In genomic region chr16:68481636-68482035, GRCh38 we compare ENCODE assay signal across 19 cellular contexts. TPM values are rescaled to one million over a fixed set of nuclear protein-coding genes. Genes with fewer than 3 reads are reported as not detected.
DNase-seq lines count a peak whose midpoint lies in the region; ATAC-seq and TF ChIP-seq lines count a peak whose summit lies in the region.
"Had no signal": no experiment of that assay in that cellular context is flagged by ENCODE, and none has a peak within 500 bp of the region (broad histone marks: within the 10 kb centered on the region; RNA-seq: fewer than 3 reads in every experiment).

No MANE protein-coding gene starts in this region.

- H3K9me3 ChIP-seq in liver (ENCODE audit: control insufficient read depth in 4 of 4, low read length in 3 of 4): no peaks in the 10 kb centered on the region
- H3K9me3 ChIP-seq: BE2C, SJSA1 had no signal

- H3K27ac ChIP-seq in liver (ENCODE audit: low read depth in 1 of 2, low read length in 2 of 2): no peak overlapping the region
- H3K27ac ChIP-seq: A549, SJSA1 had no signal

- in situ Hi-C loops in G401 (cut with HindIII; ENCODE audit: low sequenced_read_pairs): no loop called here

- peaks cover 5 to 34% (median 29%) of the 10 kb centered on the region in 4 donors for H3K4me1 ChIP-seq in liver (ENCODE audit: control insufficient read depth in 4 of 4, insufficient read depth in 4 of 4, low read length in 3 of 4)
- H3K4me1 ChIP-seq: A549, BE2C had no signal

- no peak for ATAC-seq in HG03095 (IDR thresholded peaks at IDR 0.05; ENCODE audit: unreplicated experiment)
- no peak for ATAC-seq in GM21390 (IDR thresholded peaks at IDR 0.05; ENCODE audit: unreplicated experiment)
- ATAC-seq in HG02840 (IDR thresholded peaks at IDR 0.05; ENCODE audit: low FRiP score, unreplicated experiment): no peak
- ATAC-seq: A549, Panc1 had no signal

- 75% methylated on average over 5 of the region's 5 CpGs for WGBS in liver

- no peaks in the 10 kb centered on the region for H3K27me3 ChIP-seq in liver (ENCODE audit: control insufficient read depth in 4 of 4, insufficient read depth in 4 of 4, low read length in 3 of 4)
- H3K27me3 ChIP-seq: BE2C, SJSA1 had no signal

- TF ChIP-seq RAD21 in liver (IDR thresholded peaks at IDR 0.05): peak in 1 of 2 donors; percentile 21

- DNase-seq in GF-D8 (lab: John Stamatoyannopoulos, UW) (peak; percentile 37), MV-4-11 (lab: John Stamatoyannopoulos, UW) (peak; percentile 50), SKM-1 treated with dmso at 0.1 percent for 144 hours (lab: John Stamatoyannopoulos, UW; ENCODE audit: unreplicated experiment) (peak; percentile 58), G401 (ENCODE audit: low spot score) (no peak)
- DNase-seq: BE2C; CD4-positive, CD25-positive, alpha-beta regulatory T cell; EL; KBM-7; MM.1S; NCI-H1694 treated with DMSO at 0.1 percent for 48 hours; NCI-H446; NCI-H526 had no signal

- H3K9ac ChIP-seq in liver (ENCODE audit: low read depth in 1 of 2, low read length in 2 of 2): no peak overlapping the region

- H3K4me3 ChIP-seq in liver (ENCODE audit: low read depth in 1 of 3, low read length in 3 of 3): no peak overlapping the region
- H3K4me3 ChIP-seq: A549, SJSA1 had no signal

- TF ChIP-seq CTCF in liver (IDR thresholded peaks at IDR 0.05; ENCODE audit: low read depth, low read length, missing input control): no peak

- H3K36me3 ChIP-seq in liver (ENCODE audit: control insufficient read depth in 4 of 4, insufficient read depth in 3 of 4, low read depth in 1 of 4, low read length in 3 of 4): no peaks in the 10 kb centered on the region
- H3K36me3 ChIP-seq: BE2C, SJSA1 had no signal

TF ChIP-seq in liver, 16 proteins besides CTCF, POLR2A, EP300 and RAD21:
- peak; percentile 7 for TF ChIP-seq SP1 (IDR thresholded peaks at IDR 0.05)
- TF ChIP-seq RXRA (IDR thresholded peaks at IDR 0.05): peak; percentile 22 to 70
- TF ChIP-seq HNF4G (IDR thresholded peaks at IDR 0.05): peak; percentile 28
- no peak for TF ChIP-seq EGR1 (IDR thresholded peaks at IDR 0.05; ENCODE audit: low read depth in 2 of 2)
- TF ChIP-seq ZBTB33 (IDR thresholded peaks at IDR 0.05): peak; percentile 14
- peak; percentile 86 to 89 for TF ChIP-seq HNF4A (conservative IDR thresholded peaks at IDR 0.05)
- TF ChIP-seq MAX (IDR thresholded peaks at IDR 0.05): peak; percentile 45
- TF ChIP-seq FOXA2 (IDR thresholded peaks at IDR 0.05): no peak
- TF ChIP-seq JUND (IDR thresholded peaks at IDR 0.05): peak in 1 of 2 donors; percentile 31
- TF ChIP-seq ATF3 (IDR thresholded peaks at IDR 0.05): no peak
- TF ChIP-seq REST (IDR thresholded peaks at IDR 0.05): no peak
- peak; percentile 29 for TF ChIP-seq YY1 (IDR thresholded peaks at IDR 0.05)
- TF ChIP-seq GABPA (IDR thresholded peaks at IDR 0.05 in 1 of 2, conservative IDR thresholded peaks at IDR 0.05 in 1 of 2): peak in 1 of 2 donors; percentile 16
- no peak for TF ChIP-seq NR2F2 (IDR thresholded peaks at IDR 0.05)
- no peak for TF ChIP-seq TAF1 (conservative IDR thresholded peaks at IDR 0.05)
- TF ChIP-seq FOXA1 (IDR thresholded peaks at IDR 0.05): no peak

RNA-seq across cellular contexts. Expression of gene SMPD3, which starts 33.3 kb away (rescaled TPM):
- total RNA-seq in liver: 10 to 100 TPM in 1 of 2 donors, under 1 TPM in 1; 0.33 to 10.6 TPM
- polyA plus RNA-seq in liver: 1 to 10 TPM in 1 of 2 donors, under 1 TPM in 1; 0.92 to 4.6 TPM
- total RNA-seq in G401 (2014; rRNA removed; shearing (Covaris generic)): 0.03 and 0.18 TPM in 2 replicates

RNA-seq across cellular contexts. Expression of gene ZFP90, which starts 57.5 kb away (rescaled TPM):
- total RNA-seq in liver: 10 to 100 TPM in 1 of 2 donors, 1 to 10 TPM in 1; 7.3 to 18.9 TPM
- 1 to 10 TPM; 2.1 to 3.8 TPM for polyA plus RNA-seq in liver
- total RNA-seq in G401 (2014; rRNA removed; shearing (Covaris generic)): 32.5 and 37.0 TPM in 2 replicates
